Comparison of ENCODE assay signal across 13 cellular contexts in genomic region chr4:99845708-99846469, GRCh38. TPM values are rescaled to one million over a fixed set of nuclear protein-coding genes. Genes with fewer than 3 reads are reported as not detected.
DNase-seq lines count a peak whose midpoint lies in the region; ATAC-seq lines count a peak whose summit lies in the region.
"Had no signal": no experiment of that assay in that cellular context is flagged by ENCODE, and none has a peak within 500 bp of the region (broad histone marks: within the 10 kb centered on the region; RNA-seq: fewer than 3 reads in every experiment).

No MANE protein-coding gene starts in this region.

- peak; percentile 32 for DNase-seq in activated naive CD4-positive, alpha-beta T cell treated with anti-CD3 and anti-CD28 coated beads for 36 hours
- no peak for DNase-seq in activated naive CD4-positive, alpha-beta T cell treated with anti-CD3 and anti-CD28 coated beads, Interleukin-2, amount 50 U/mL, for 16 hours
- DNase-seq in activated CD4-positive, alpha-beta memory T cell treated with anti-CD3 and anti-CD28 coated beads, Interleukin-2, amount 10 ng/mL, durations not matched to agents 7 days and 5 days = no peak
- no peak for DNase-seq in stimulated activated naive B cell treated with anti-CD40 and anti-IgM and Interleukin-4, amounts not matched to agents 10 μg/mL and 1 μg/mL and 100 μg/mL, for 72 hours
- DNase-seq in SKM-1 treated with dmso at 0.1 percent for 144 hours (lab: John Stamatoyannopoulos, UW; ENCODE audit: unreplicated experiment) = no peak
- DNase-seq in anterior cingulate cortex (lab: John Stamatoyannopoulos, UW) = no peak
- no peak for DNase-seq in NCI-H345 treated with DMSO at 0.1 percent for 48 hours (lab: John Stamatoyannopoulos, UW; ENCODE audit: unreplicated experiment)
- DNase-seq: GDM1, NCI-H510A treated with DMSO at 0.1 percent for 48 hours had no signal

- POLR2A ChIA-PET in activated CD4-positive, alpha-beta memory T cell treated with anti-CD3 and anti-CD28 coated beads, Interleukin-2, amount 10 ng/mL, durations not matched to agents 7 days and 5 days (lab: Charles Lee) = interaction anchor here (0.9 to 3.9 kb wide), 11 partner anchors 10 to 105 kb away, joined by 3 to 62 read pairs (median 5); partner anchors contain the start of genes DAPP1, DNAJB14 and LAMTOR3

- intact Hi-C loops in activated naive CD4-positive, alpha-beta T cell treated with anti-CD3 and anti-CD28 coated beads for 36 hours (cut with micrococcal nuclease) = loop anchor here (2.0 to 10.0 kb wide), 6 partner anchors 15 to 1361 kb away; partner anchors contain the start of gene LAMTOR3

- H3K27ac Mint-ChIP-seq in activated naive CD4-positive, alpha-beta T cell treated with anti-CD3 and anti-CD28 coated beads for 36 hours = peak overlapping the region; percentile 84
- H3K27ac Mint-ChIP-seq in activated CD4-positive, alpha-beta memory T cell treated with anti-CD3 and anti-CD28 coated beads, Interleukin-2, amount 10 ng/mL, durations not matched to agents 7 days and 5 days = peak overlapping the region; percentile 73
- peak overlapping the region; percentile 86 for H3K27ac Mint-ChIP-seq in stimulated activated naive B cell treated with anti-CD40 and anti-IgM and Interleukin-4, amounts not matched to agents 10 μg/mL and 1 μg/mL and 100 μg/mL, for 72 hours
- H3K27ac Mint-ChIP-seq: type B pancreatic cell had no signal

- H3K4me3 Mint-ChIP-seq in activated naive CD4-positive, alpha-beta T cell treated with anti-CD3 and anti-CD28 coated beads for 36 hours = peak overlapping the region; percentile 24
- peak overlapping the region; percentile 8 for H3K4me3 Mint-ChIP-seq in activated CD4-positive, alpha-beta memory T cell treated with anti-CD3 and anti-CD28 coated beads, Interleukin-2, amount 10 ng/mL, durations not matched to agents 7 days and 5 days
- H3K4me3 Mint-ChIP-seq in stimulated activated naive B cell treated with anti-CD40 and anti-IgM and Interleukin-4, amounts not matched to agents 10 μg/mL and 1 μg/mL and 100 μg/mL, for 72 hours = peak overlapping the region; percentile 26 to 36
- H3K4me3 Mint-ChIP-seq: type B pancreatic cell had no signal

- no peaks in the 10 kb centered on the region for H3K27me3 Mint-ChIP-seq in activated naive CD4-positive, alpha-beta T cell treated with anti-CD3 and anti-CD28 coated beads for 36 hours (ENCODE audit: low read depth)
- no peaks in the 10 kb centered on the region for H3K27me3 Mint-ChIP-seq in activated CD4-positive, alpha-beta memory T cell treated with anti-CD3 and anti-CD28 coated beads, Interleukin-2, amount 10 ng/mL, durations not matched to agents 7 days and 5 days
- H3K27me3 Mint-ChIP-seq in stimulated activated naive B cell treated with anti-CD40 and anti-IgM and Interleukin-4, amounts not matched to agents 10 μg/mL and 1 μg/mL and 100 μg/mL, for 72 hours = no peaks in the 10 kb centered on the region
- H3K27me3 Mint-ChIP-seq: type B pancreatic cell had no signal

- H3K4me1 Mint-ChIP-seq in activated naive CD4-positive, alpha-beta T cell treated with anti-CD3 and anti-CD28 coated beads for 36 hours (ENCODE audit: low read depth) = peaks cover 73% of the 10 kb centered on the region
- H3K4me1 Mint-ChIP-seq in activated CD4-positive, alpha-beta memory T cell treated with anti-CD3 and anti-CD28 coated beads, Interleukin-2, amount 10 ng/mL, durations not matched to agents 7 days and 5 days = peaks cover 64% of the 10 kb centered on the region
- peaks cover 48 to 87% of the 10 kb centered on the region in 2 donors for H3K4me1 Mint-ChIP-seq in stimulated activated naive B cell treated with anti-CD40 and anti-IgM and Interleukin-4, amounts not matched to agents 10 μg/mL and 1 μg/mL and 100 μg/mL, for 72 hours

- CTCF ChIA-PET in activated naive CD4-positive, alpha-beta T cell treated with anti-CD3 and anti-CD28 coated beads for 36 hours (lab: Charles Lee) = interaction anchor here (0.7 to 3.3 kb wide), 5 partner anchors 12 to 37 kb away, joined by 3 to 15 read pairs (median 4); partner anchors contain the start of gene DAPP1
- CTCF ChIA-PET in activated CD4-positive, alpha-beta memory T cell treated with anti-CD3 and anti-CD28 coated beads, Interleukin-2, amount 10 ng/mL, durations not matched to agents 7 days and 5 days (lab: Charles Lee) = interaction anchor here (1.0 to 3.2 kb wide), 5 partner anchors 10 to 282 kb away, joined by 3 to 11 read pairs (median 10); partner anchors contain the start of genes DAPP1 and TRMT10A

- peak; percentile 31 for ATAC-seq in HG03280 (IDR thresholded peaks at IDR 0.05; ENCODE audit: unreplicated experiment)
- ATAC-seq in stimulated activated naive B cell treated with anti-CD40 and anti-IgM and Interleukin-4, amounts not matched to agents 10 μg/mL and 1 μg/mL and 100 μg/mL, for 72 hours (replicated peaks) = no peak
- ATAC-seq: SK-N-SH treated with all-trans-retinoic acid at 6 μM for 48 hours had no signal

- no peaks in the 10 kb centered on the region for H3K9me3 Mint-ChIP-seq in activated naive CD4-positive, alpha-beta T cell treated with anti-CD3 and anti-CD28 coated beads for 36 hours
- no peaks in the 10 kb centered on the region for H3K9me3 Mint-ChIP-seq in activated CD4-positive, alpha-beta memory T cell treated with anti-CD3 and anti-CD28 coated beads, Interleukin-2, amount 10 ng/mL, durations not matched to agents 7 days and 5 days
- H3K9me3 Mint-ChIP-seq in stimulated activated naive B cell treated with anti-CD40 and anti-IgM and Interleukin-4, amounts not matched to agents 10 μg/mL and 1 μg/mL and 100 μg/mL, for 72 hours = peaks cover 4 to 5% of the 10 kb centered on the region in 2 donors
- H3K9me3 Mint-ChIP-seq: type B pancreatic cell had no signal

- peaks cover 32% of the 10 kb centered on the region for H3K36me3 Mint-ChIP-seq in activated naive CD4-positive, alpha-beta T cell treated with anti-CD3 and anti-CD28 coated beads for 36 hours (ENCODE audit: low read depth)
- H3K36me3 Mint-ChIP-seq in activated CD4-positive, alpha-beta memory T cell treated with anti-CD3 and anti-CD28 coated beads, Interleukin-2, amount 10 ng/mL, durations not matched to agents 7 days and 5 days (ENCODE audit: low read depth) = peaks cover 64% of the 10 kb centered on the region
- H3K36me3 Mint-ChIP-seq in stimulated activated naive B cell treated with anti-CD40 and anti-IgM and Interleukin-4, amounts not matched to agents 10 μg/mL and 1 μg/mL and 100 μg/mL, for 72 hours = peaks cover 67 to 80% of the 10 kb centered on the region in 2 donors
- H3K36me3 Mint-ChIP-seq: type B pancreatic cell had no signal

RNA-seq across cellular contexts. Expression of gene DAPP1, which starts 29.3 kb away (rescaled TPM):
- total RNA-seq in activated naive CD4-positive, alpha-beta T cell treated with anti-CD3 and anti-CD28 coated beads for 36 hours = 10 to 100 TPM; 24.4 to 25.8 TPM
- 10 to 100 TPM; 35.8 to 39.4 TPM for total RNA-seq in activated CD4-positive, alpha-beta memory T cell treated with anti-CD3 and anti-CD28 coated beads, Interleukin-2, amount 10 ng/mL, durations not matched to agents 7 days and 5 days
- total RNA-seq: LHCN-M2 had no signal

RNA-seq across cellular contexts. Expression of gene LAMTOR3, which starts 48.3 kb away (rescaled TPM):
- total RNA-seq in activated naive CD4-positive, alpha-beta T cell treated with anti-CD3 and anti-CD28 coated beads for 36 hours = 10 to 100 TPM; 24.9 to 26.9 TPM
- 10 to 100 TPM; 28.1 to 29.2 TPM for total RNA-seq in activated CD4-positive, alpha-beta memory T cell treated with anti-CD3 and anti-CD28 coated beads, Interleukin-2, amount 10 ng/mL, durations not matched to agents 7 days and 5 days
